In the genomic region with DNA sequence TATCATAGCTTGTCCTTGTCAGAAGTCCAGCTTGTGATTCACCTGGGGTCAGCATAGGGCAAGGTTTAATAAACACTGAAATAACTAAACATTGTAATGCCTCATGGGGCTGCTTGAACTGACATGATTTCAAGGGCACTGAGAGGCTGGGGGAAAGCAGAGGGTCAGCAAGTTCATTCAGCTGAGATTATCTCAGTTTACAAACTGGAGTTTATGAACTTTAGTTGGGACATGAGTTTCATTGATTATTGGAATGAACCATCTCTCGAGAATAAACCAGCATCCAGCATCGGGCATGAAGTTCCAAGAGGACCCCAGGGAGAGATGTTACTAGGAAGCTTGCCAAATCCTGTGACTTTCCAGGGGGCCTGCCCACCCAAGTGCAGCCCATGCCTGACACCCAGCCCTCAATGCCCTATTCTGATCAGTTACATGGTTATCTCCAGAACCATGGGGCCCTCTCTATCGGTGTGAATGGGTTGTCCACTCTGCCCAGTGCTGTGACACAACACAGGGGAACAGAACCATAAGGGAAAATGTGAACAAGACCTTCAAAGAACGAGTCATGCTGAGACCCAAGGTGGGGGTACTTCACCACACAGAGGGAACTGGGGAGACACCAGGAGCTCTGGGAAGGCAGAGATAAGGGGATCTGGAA, we compare ENCODE assay signal across 1 cellular context.
TF ChIP-seq lines count a peak whose summit lies in the region.

No MANE protein-coding gene starts in this region.

TF ChIP-seq in HepG2, 621 proteins besides CTCF, POLR2A, EP300 and RAD21 (continued from another document and continues in another):
- TF ChIP-seq, protein P1, sequence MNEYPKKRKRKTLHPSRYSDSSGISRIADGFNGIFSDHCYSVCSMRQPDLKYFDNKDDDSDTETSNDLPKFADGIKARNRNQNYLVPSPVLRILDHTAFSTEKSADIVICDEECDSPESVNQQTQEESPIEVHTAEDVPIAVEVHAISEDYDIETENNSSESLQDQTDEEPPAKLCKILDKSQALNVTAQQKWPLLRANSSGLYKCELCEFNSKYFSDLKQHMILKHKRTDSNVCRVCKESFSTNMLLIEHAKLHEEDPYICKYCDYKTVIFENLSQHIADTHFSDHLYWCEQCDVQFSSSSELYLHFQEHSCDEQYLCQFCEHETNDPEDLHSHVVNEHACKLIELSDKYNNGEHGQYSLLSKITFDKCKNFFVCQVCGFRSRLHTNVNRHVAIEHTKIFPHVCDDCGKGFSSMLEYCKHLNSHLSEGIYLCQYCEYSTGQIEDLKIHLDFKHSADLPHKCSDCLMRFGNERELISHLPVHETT (CRISPR knock-in tag; conservative IDR thresholded peaks at IDR 0.05): no peak
- TF ChIP-seq, protein P2, sequence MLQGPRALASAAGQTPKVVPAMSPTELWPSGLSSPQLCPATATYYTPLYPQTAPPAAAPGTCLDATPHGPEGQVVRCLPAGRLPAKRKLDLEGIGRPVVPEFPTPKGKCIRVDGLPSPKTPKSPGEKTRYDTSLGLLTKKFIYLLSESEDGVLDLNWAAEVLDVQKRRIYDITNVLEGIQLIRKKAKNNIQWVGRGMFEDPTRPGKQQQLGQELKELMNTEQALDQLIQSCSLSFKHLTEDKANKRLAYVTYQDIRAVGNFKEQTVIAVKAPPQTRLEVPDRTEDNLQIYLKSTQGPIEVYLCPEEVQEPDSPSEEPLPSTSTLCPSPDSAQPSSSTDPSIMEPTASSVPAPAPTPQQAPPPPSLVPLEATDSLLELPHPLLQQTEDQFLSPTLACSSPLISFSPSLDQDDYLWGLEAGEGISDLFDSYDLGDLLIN (CRISPR knock-in tag; IDR thresholded peaks at IDR 0.05; ENCODE audit: borderline replicate concordance): no peak
- no peak for TF ChIP-seq HIVEP1 (CRISPR knock-in tag; IDR thresholded peaks at IDR 0.05)
- TF ChIP-seq, protein P3, sequence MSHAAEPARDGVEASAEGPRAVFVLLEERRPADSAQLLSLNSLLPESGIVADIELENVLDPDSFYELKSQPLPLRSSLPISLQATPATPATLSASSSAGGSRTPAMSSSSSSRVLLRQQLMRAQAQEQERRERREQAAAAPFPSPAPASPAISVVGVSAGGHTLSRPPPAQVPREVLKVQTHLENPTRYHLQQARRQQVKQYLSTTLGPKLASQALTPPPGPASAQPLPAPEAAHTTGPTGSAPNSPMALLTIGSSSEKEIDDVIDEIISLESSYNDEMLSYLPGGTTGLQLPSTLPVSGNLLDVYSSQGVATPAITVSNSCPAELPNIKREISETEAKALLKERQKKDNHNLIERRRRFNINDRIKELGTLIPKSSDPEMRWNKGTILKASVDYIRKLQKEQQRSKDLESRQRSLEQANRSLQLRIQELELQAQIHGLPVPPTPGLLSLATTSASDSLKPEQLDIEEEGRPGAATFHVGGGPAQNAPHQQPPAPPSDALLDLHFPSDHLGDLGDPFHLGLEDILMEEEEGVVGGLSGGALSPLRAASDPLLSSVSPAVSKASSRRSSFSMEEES (CRISPR knock-in tag; IDR thresholded peaks at IDR 0.05): peak; percentile 66; the same call in 1 of the 2 replicates
- no peak for TF ChIP-seq ZNF543 (CRISPR knock-in tag; IDR thresholded peaks at IDR 0.05)
- TF ChIP-seq EED (CRISPR knock-in tag; IDR thresholded peaks at IDR 0.05): no peak
- TF ChIP-seq ISL2 (CRISPR knock-in tag; IDR thresholded peaks at IDR 0.05): peak; percentile 87
- TF ChIP-seq, protein P4, sequence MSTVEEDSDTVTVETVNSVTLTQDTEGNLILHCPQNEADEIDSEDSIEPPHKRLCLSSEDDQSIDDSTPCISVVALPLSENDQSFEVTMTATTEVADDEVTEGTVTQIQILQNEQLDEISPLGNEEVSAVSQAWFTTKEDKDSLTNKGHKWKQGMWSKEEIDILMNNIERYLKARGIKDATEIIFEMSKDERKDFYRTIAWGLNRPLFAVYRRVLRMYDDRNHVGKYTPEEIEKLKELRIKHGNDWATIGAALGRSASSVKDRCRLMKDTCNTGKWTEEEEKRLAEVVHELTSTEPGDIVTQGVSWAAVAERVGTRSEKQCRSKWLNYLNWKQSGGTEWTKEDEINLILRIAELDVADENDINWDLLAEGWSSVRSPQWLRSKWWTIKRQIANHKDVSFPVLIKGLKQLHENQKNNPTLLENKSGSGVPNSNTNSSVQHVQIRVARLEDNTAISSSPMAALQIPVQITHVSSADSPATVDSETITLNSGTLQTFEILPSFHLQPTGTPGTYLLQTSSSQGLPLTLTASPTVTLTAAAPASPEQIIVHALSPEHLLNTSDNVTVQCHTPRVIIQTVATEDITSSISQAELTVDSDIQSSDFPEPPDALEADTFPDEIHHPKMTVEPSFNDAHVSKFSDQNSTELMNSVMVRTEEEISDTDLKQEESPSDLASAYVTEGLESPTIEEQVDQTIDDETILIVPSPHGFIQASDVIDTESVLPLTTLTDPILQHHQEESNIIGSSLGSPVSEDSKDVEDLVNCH (CRISPR knock-in tag; IDR thresholded peaks at IDR 0.05): no peak
- TF ChIP-seq MED13 (CRISPR knock-in tag; IDR thresholded peaks at IDR 0.05): no peak; the same call in 1 of the 2 replicates
- TF ChIP-seq, protein P5, sequence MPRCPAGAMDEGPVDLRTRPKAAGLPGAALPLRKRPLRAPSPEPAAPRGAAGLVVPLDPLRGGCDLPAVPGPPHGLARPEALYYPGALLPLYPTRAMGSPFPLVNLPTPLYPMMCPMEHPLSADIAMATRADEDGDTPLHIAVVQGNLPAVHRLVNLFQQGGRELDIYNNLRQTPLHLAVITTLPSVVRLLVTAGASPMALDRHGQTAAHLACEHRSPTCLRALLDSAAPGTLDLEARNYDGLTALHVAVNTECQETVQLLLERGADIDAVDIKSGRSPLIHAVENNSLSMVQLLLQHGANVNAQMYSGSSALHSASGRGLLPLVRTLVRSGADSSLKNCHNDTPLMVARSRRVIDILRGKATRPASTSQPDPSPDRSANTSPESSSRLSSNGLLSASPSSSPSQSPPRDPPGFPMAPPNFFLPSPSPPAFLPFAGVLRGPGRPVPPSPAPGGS (CRISPR knock-in tag; IDR thresholded peaks at IDR 0.05): no peak
- TF ChIP-seq ZNF790 (CRISPR knock-in tag; IDR thresholded peaks at IDR 0.05; ENCODE audit: borderline replicate concordance): no peak
- TF ChIP-seq SKI (IDR thresholded peaks at IDR 0.05; ENCODE audit: partially characterized antibody): peak; percentile 57
- TF ChIP-seq, protein P6, sequence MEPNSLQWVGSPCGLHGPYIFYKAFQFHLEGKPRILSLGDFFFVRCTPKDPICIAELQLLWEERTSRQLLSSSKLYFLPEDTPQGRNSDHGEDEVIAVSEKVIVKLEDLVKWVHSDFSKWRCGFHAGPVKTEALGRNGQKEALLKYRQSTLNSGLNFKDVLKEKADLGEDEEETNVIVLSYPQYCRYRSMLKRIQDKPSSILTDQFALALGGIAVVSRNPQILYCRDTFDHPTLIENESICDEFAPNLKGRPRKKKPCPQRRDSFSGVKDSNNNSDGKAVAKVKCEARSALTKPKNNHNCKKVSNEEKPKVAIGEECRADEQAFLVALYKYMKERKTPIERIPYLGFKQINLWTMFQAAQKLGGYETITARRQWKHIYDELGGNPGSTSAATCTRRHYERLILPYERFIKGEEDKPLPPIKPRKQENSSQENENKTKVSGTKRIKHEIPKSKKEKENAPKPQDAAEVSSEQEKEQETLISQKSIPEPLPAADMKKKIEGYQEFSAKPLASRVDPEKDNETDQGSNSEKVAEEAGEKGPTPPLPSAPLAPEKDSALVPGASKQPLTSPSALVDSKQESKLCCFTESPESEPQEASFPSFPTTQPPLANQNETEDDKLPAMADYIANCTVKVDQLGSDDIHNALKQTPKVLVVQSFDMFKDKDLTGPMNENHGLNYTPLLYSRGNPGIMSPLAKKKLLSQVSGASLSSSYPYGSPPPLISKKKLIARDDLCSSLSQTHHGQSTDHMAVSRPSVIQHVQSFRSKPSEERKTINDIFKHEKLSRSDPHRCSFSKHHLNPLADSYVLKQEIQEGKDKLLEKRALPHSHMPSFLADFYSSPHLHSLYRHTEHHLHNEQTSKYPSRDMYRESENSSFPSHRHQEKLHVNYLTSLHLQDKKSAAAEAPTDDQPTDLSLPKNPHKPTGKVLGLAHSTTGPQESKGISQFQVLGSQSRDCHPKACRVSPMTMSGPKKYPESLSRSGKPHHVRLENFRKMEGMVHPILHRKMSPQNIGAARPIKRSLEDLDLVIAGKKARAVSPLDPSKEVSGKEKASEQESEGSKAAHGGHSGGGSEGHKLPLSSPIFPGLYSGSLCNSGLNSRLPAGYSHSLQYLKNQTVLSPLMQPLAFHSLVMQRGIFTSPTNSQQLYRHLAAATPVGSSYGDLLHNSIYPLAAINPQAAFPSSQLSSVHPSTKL (CRISPR knock-in tag; IDR thresholded peaks at IDR 0.05): peak; percentile 100
- no peak for TF ChIP-seq ZSCAN31 (CRISPR knock-in tag; IDR thresholded peaks at IDR 0.05; ENCODE audit: low read depth)
- TF ChIP-seq, protein P7, sequence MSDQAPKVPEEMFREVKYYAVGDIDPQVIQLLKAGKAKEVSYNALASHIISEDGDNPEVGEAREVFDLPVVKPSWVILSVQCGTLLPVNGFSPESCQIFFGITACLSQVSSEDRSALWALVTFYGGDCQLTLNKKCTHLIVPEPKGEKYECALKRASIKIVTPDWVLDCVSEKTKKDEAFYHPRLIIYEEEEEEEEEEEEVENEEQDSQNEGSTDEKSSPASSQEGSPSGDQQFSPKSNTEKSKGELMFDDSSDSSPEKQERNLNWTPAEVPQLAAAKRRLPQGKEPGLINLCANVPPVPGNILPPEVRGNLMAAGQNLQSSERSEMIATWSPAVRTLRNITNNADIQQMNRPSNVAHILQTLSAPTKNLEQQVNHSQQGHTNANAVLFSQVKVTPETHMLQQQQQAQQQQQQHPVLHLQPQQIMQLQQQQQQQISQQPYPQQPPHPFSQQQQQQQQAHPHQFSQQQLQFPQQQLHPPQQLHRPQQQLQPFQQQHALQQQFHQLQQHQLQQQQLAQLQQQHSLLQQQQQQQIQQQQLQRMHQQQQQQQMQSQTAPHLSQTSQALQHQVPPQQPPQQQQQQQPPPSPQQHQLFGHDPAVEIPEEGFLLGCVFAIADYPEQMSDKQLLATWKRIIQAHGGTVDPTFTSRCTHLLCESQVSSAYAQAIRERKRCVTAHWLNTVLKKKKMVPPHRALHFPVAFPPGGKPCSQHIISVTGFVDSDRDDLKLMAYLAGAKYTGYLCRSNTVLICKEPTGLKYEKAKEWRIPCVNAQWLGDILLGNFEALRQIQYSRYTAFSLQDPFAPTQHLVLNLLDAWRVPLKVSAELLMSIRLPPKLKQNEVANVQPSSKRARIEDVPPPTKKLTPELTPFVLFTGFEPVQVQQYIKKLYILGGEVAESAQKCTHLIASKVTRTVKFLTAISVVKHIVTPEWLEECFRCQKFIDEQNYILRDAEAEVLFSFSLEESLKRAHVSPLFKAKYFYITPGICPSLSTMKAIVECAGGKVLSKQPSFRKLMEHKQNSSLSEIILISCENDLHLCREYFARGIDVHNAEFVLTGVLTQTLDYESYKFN (CRISPR knock-in tag; conservative IDR thresholded peaks at IDR 0.05): peak; percentile 95
- no peak for TF ChIP-seq MAZ (IDR thresholded peaks at IDR 0.05; ENCODE audit: borderline replicate concordance, low read depth, low read length)
- 0 out of 2 replicates have a peak, but pooled peaks have one; percentile 51 for TF ChIP-seq MAZ (CRISPR knock-in tag; IDR thresholded peaks at IDR 0.05; ENCODE audit: low read depth)
- peak; percentile 56; the same call in 1 of the 2 replicates for TF ChIP-seq HOXA3 (CRISPR knock-in tag; IDR thresholded peaks at IDR 0.05)
- peak; percentile 43 for TF ChIP-seq STAG1 (CRISPR knock-in tag; IDR thresholded peaks at IDR 0.05)
- no peak for TF ChIP-seq ZSCAN30 (CRISPR knock-in tag; IDR thresholded peaks at IDR 0.05)
- TF ChIP-seq DNMT3B (CRISPR knock-in tag; conservative IDR thresholded peaks at IDR 0.05): no peak
- TF ChIP-seq, protein P8, sequence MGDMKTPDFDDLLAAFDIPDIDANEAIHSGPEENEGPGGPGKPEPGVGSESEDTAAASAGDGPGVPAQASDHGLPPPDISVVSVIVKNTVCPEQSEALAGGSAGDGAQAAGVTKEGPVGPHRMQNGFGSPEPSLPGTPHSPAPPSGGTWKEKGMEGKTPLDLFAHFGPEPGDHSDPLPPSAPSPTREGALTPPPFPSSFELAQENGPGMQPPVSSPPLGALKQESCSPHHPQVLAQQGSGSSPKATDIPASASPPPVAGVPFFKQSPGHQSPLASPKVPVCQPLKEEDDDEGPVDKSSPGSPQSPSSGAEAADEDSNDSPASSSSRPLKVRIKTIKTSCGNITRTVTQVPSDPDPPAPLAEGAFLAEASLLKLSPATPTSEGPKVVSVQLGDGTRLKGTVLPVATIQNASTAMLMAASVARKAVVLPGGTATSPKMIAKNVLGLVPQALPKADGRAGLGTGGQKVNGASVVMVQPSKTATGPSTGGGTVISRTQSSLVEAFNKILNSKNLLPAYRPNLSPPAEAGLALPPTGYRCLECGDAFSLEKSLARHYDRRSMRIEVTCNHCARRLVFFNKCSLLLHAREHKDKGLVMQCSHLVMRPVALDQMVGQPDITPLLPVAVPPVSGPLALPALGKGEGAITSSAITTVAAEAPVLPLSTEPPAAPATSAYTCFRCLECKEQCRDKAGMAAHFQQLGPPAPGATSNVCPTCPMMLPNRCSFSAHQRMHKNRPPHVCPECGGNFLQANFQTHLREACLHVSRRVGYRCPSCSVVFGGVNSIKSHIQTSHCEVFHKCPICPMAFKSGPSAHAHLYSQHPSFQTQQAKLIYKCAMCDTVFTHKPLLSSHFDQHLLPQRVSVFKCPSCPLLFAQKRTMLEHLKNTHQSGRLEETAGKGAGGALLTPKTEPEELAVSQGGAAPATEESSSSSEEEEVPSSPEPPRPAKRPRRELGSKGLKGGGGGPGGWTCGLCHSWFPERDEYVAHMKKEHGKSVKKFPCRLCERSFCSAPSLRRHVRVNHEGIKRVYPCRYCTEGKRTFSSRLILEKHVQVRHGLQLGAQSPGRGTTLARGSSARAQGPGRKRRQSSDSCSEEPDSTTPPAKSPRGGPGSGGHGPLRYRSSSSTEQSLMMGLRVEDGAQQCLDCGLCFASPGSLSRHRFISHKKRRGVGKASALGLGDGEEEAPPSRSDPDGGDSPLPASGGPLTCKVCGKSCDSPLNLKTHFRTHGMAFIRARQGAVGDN (CRISPR knock-in tag; IDR thresholded peaks at IDR 0.05): peak; percentile 21; the same call in 1 of the 2 replicates
- TF ChIP-seq, protein P9, sequence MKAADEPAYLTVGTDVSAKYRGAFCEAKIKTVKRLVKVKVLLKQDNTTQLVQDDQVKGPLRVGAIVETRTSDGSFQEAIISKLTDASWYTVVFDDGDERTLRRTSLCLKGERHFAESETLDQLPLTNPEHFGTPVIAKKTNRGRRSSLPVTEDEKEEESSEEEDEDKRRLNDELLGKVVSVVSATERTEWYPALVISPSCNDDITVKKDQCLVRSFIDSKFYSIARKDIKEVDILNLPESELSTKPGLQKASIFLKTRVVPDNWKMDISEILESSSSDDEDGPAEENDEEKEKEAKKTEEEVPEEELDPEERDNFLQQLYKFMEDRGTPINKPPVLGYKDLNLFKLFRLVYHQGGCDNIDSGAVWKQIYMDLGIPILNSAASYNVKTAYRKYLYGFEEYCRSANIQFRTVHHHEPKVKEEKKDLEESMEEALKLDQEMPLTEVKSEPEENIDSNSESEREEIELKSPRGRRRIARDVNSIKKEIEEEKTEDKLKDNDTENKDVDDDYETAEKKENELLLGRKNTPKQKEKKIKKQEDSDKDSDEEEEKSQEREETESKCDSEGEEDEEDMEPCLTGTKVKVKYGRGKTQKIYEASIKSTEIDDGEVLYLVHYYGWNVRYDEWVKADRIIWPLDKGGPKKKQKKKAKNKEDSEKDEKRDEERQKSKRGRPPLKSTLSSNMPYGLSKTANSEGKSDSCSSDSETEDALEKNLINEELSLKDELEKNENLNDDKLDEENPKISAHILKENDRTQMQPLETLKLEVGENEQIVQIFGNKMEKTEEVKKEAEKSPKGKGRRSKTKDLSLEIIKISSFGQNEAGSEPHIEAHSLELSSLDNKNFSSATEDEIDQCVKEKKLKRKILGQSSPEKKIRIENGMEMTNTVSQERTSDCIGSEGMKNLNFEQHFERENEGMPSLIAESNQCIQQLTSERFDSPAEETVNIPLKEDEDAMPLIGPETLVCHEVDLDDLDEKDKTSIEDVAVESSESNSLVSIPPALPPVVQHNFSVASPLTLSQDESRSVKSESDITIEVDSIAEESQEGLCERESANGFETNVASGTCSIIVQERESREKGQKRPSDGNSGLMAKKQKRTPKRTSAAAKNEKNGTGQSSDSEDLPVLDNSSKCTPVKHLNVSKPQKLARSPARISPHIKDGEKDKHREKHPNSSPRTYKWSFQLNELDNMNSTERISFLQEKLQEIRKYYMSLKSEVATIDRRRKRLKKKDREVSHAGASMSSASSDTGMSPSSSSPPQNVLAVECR (CRISPR knock-in tag; IDR thresholded peaks at IDR 0.05; ENCODE audit: borderline replicate concordance): peak; percentile 32; the same call in 1 of the 2 replicates
